ENCODE assay signal across 1 cellular context in the genomic region with DNA sequence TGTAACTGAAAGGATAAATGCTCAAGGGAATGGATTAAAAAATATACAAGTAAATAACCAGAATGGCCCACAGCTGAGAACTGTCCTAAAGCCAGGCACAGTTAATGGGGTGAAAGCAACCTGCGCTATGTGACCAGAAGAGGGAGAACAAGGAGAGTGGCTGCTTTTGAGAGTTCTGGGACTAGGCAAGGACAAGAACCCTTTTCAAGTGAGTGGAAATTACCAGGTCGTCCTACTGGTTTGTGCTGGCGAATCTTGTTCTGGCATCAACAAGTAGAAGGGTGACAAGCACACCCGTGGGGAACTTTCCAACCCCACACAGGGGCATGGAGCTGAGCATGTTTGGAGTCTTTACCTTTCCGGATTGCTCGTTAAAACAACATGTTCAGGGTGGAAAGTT.
TF ChIP-seq lines count a peak whose summit lies in the region.

No MANE protein-coding gene starts in this region.

TF ChIP-seq in HepG2, 621 proteins besides CTCF, POLR2A, EP300 and RAD21 (continued from another document and continues in another):
- TF ChIP-seq, protein P1, sequence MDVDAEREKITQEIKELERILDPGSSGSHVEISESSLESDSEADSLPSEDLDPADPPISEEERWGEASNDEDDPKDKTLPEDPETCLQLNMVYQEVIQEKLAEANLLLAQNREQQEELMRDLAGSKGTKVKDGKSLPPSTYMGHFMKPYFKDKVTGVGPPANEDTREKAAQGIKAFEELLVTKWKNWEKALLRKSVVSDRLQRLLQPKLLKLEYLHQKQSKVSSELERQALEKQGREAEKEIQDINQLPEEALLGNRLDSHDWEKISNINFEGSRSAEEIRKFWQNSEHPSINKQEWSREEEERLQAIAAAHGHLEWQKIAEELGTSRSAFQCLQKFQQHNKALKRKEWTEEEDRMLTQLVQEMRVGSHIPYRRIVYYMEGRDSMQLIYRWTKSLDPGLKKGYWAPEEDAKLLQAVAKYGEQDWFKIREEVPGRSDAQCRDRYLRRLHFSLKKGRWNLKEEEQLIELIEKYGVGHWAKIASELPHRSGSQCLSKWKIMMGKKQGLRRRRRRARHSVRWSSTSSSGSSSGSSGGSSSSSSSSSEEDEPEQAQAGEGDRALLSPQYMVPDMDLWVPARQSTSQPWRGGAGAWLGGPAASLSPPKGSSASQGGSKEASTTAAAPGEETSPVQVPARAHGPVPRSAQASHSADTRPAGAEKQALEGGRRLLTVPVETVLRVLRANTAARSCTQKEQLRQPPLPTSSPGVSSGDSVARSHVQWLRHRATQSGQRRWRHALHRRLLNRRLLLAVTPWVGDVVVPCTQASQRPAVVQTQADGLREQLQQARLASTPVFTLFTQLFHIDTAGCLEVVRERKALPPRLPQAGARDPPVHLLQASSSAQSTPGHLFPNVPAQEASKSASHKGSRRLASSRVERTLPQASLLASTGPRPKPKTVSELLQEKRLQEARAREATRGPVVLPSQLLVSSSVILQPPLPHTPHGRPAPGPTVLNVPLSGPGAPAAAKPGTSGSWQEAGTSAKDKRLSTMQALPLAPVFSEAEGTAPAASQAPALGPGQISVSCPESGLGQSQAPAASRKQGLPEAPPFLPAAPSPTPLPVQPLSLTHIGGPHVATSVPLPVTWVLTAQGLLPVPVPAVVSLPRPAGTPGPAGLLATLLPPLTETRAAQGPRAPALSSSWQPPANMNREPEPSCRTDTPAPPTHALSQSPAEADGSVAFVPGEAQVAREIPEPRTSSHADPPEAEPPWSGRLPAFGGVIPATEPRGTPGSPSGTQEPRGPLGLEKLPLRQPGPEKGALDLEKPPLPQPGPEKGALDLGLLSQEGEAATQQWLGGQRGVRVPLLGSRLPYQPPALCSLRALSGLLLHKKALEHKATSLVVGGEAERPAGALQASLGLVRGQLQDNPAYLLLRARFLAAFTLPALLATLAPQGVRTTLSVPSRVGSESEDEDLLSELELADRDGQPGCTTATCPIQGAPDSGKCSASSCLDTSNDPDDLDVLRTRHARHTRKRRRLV (CRISPR knock-in tag; IDR thresholded peaks at IDR 0.05) = no peak
- TF ChIP-seq, protein P2, sequence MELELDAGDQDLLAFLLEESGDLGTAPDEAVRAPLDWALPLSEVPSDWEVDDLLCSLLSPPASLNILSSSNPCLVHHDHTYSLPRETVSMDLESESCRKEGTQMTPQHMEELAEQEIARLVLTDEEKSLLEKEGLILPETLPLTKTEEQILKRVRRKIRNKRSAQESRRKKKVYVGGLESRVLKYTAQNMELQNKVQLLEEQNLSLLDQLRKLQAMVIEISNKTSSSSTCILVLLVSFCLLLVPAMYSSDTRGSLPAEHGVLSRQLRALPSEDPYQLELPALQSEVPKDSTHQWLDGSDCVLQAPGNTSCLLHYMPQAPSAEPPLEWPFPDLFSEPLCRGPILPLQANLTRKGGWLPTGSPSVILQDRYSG (CRISPR knock-in tag; IDR thresholded peaks at IDR 0.05) = no peak
- no peak for TF ChIP-seq MXD3 (CRISPR knock-in tag; IDR thresholded peaks at IDR 0.05)
- no peak for TF ChIP-seq SRSF1 (optimal IDR thresholded peaks at IDR 0.05; ENCODE audit: low read depth, low read length)
- TF ChIP-seq ZNF350 (CRISPR knock-in tag; IDR thresholded peaks at IDR 0.05; ENCODE audit: borderline replicate concordance, low read depth) = no peak
- TF ChIP-seq XRCC5 (optimal IDR thresholded peaks at IDR 0.05; ENCODE audit: low read length) = peak; percentile 81
- TF ChIP-seq POGK (CRISPR knock-in tag; conservative IDR thresholded peaks at IDR 0.05) = no peak
- TF ChIP-seq FOSL2 (CRISPR knock-in tag; IDR thresholded peaks at IDR 0.05) = no peak
- peak; percentile 90 for TF ChIP-seq STAG1 (CRISPR knock-in tag; IDR thresholded peaks at IDR 0.05)
- no peak for TF ChIP-seq ARNTL (CRISPR knock-in tag; IDR thresholded peaks at IDR 0.05)
- no peak for TF ChIP-seq MAFF (IDR thresholded peaks at IDR 0.05; ENCODE audit: low read depth, low read length)
- no peak for TF ChIP-seq JARID2 (CRISPR knock-in tag; IDR thresholded peaks at IDR 0.05; ENCODE audit: insufficient replicate concordance)
- TF ChIP-seq, protein P3, sequence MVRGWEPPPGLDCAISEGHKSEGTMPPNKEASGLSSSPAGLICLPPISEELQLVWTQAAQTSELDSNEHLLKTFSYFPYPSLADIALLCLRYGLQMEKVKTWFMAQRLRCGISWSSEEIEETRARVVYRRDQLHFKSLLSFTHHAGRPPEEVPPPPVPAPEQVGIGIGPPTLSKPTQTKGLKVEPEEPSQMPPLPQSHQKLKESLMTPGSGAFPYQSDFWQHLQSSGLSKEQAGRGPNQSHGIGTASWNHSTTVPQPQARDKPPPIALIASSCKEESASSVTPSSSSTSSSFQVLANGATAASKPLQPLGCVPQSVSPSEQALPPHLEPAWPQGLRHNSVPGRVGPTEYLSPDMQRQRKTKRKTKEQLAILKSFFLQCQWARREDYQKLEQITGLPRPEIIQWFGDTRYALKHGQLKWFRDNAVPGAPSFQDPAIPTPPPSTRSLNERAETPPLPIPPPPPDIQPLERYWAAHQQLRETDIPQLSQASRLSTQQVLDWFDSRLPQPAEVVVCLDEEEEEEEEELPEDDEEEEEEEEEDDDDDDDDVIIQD (CRISPR knock-in tag; IDR thresholded peaks at IDR 0.05; ENCODE audit: low read depth) = no peak
- no peak for TF ChIP-seq ZNF10 (CRISPR knock-in tag; IDR thresholded peaks at IDR 0.05; ENCODE audit: borderline replicate concordance, low read depth)
- no peak for TF ChIP-seq CEBPZ (IDR thresholded peaks at IDR 0.05; ENCODE audit: low read length)
- 0 out of 2 replicates have a peak, but pooled peaks have one; percentile 27 for TF ChIP-seq ZMYM4 (CRISPR knock-in tag; IDR thresholded peaks at IDR 0.05)
- no peak for TF ChIP-seq SP1 (IDR thresholded peaks at IDR 0.05)
- no peak for TF ChIP-seq SP1 (CRISPR knock-in tag; IDR thresholded peaks at IDR 0.05)
- TF ChIP-seq NR0B2 (CRISPR knock-in tag; IDR thresholded peaks at IDR 0.05) = no peak
- no peak for TF ChIP-seq ZNF510 (CRISPR knock-in tag; IDR thresholded peaks at IDR 0.05; ENCODE audit: low read depth)
- TF ChIP-seq TEAD3 (CRISPR knock-in tag; optimal IDR thresholded peaks at IDR 0.05; ENCODE audit: borderline replicate concordance) = peak; percentile 24
- TF ChIP-seq ZNF687 (CRISPR knock-in tag; IDR thresholded peaks at IDR 0.05) = no peak
- TF ChIP-seq SIX1 (CRISPR knock-in tag; IDR thresholded peaks at IDR 0.05; ENCODE audit: borderline replicate concordance) = no peak
- no peak for TF ChIP-seq MLLT10 (CRISPR knock-in tag; IDR thresholded peaks at IDR 0.05)
- TF ChIP-seq, protein P4, sequence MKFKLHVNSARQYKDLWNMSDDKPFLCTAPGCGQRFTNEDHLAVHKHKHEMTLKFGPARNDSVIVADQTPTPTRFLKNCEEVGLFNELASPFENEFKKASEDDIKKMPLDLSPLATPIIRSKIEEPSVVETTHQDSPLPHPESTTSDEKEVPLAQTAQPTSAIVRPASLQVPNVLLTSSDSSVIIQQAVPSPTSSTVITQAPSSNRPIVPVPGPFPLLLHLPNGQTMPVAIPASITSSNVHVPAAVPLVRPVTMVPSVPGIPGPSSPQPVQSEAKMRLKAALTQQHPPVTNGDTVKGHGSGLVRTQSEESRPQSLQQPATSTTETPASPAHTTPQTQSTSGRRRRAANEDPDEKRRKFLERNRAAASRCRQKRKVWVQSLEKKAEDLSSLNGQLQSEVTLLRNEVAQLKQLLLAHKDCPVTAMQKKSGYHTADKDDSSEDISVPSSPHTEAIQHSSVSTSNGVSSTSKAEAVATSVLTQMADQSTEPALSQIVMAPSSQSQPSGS (CRISPR knock-in tag; IDR thresholded peaks at IDR 0.05) = no peak
- no peak for TF ChIP-seq ZNF790 (CRISPR knock-in tag; IDR thresholded peaks at IDR 0.05; ENCODE audit: borderline replicate concordance)
- TF ChIP-seq ZFP90 (CRISPR knock-in tag; IDR thresholded peaks at IDR 0.05; ENCODE audit: borderline replicate concordance) = no peak
- TF ChIP-seq, protein P5, sequence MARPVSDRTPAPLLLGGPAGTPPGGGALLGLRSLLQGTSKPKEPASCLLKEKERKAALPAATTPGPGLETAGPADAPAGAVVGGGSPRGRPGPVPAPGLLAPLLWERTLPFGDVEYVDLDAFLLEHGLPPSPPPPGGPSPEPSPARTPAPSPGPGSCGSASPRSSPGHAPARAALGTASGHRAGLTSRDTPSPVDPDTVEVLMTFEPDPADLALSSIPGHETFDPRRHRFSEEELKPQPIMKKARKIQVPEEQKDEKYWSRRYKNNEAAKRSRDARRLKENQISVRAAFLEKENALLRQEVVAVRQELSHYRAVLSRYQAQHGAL (CRISPR knock-in tag; IDR thresholded peaks at IDR 0.05; ENCODE audit: not compliant biosample characterization) = no peak
- TF ChIP-seq SKI (IDR thresholded peaks at IDR 0.05; ENCODE audit: partially characterized antibody) = no peak
- TF ChIP-seq ZNF326 (CRISPR knock-in tag; IDR thresholded peaks at IDR 0.05; ENCODE audit: borderline replicate concordance) = no peak
- no peak for TF ChIP-seq PBX2 (CRISPR knock-in tag; IDR thresholded peaks at IDR 0.05)
- 0 out of 2 replicates have a peak, but pooled peaks have one; percentile 31 for TF ChIP-seq SALL1 (CRISPR knock-in tag; IDR thresholded peaks at IDR 0.05)
